In the genomic region with DNA sequence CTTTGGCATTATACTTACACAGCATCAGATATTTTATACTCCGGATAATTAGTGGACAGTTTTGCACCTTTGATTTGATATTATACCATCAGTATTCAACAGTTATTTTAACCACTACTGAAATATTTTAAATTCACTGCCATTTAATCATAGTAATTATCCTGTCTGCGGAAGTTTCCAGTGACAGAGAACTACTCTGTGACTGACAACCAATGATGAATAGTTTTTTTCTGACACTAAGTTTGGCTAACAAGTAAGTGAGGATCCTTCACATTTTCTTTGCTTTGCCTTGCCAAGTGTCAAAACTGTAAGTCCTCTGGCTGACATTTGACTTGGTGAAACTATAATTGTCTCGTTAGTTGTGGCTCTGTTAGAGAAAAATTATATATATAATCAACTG, we compare ENCODE assay signal across 27 cellular contexts.
"Had no signal": no experiment of that assay in that cellular context is flagged by ENCODE, and none has a peak within 500 bp of the region (broad histone marks: within the 10 kb centered on the region; RNA-seq: fewer than 3 reads in every experiment).

No MANE protein-coding gene starts in this region.

- ATAC-seq: stimulated activated effector memory CD8-positive, alpha-beta T cell treated with anti-CD3 and anti-CD28 coated beads, Interleukin-12 subunit alpha, Interleukin-12 subunit beta, amount 100 ng/mL, for 72 hours; stimulated activated memory B cell treated with anti-CD40 and anti-IgM and Interleukin-4, amounts not matched to agents 10 μg/mL and 1 μg/mL and 100 μg/mL, for 72 hours; stimulated activated naive B cell treated with anti-CD40 and anti-IgM and Interleukin-4, amounts not matched to agents 10 μg/mL and 1 μg/mL and 100 μg/mL, for 72 hours; stimulated activated naive CD8-positive, alpha-beta T cell treated with anti-CD3 and anti-CD28 coated beads, Interleukin-15, amount 100 ng/mL, for 72 hours; stimulated activated naive CD8-positive, alpha-beta T cell treated with anti-CD3 and anti-CD28 coated beads, Interleukin-15, Interleukin-2, amounts not matched to agents 100 U/mL and 50 U/mL, for 24 hours; upper lobe of right lung had no signal

- H3K27me3 ChIP-seq: testis, thyroid gland, tibial artery, tibial nerve, upper lobe of left lung, upper lobe of right lung, vagina had no signal

- DNase-seq: stimulated activated CD4-positive, alpha-beta T cell treated with anti-CD3 and anti-CD28 coated beads, Interleukin-2, amount 100 ng/mL, for 48 hours; stimulated activated CD4-positive, alpha-beta T cell treated with anti-CD3 and anti-CD28 coated beads, Interleukin-4, amount 100 ng/mL, for 1 hour; stimulated activated CD4-positive, alpha-beta T cell treated with anti-CD3 and anti-CD28 coated beads, Interleukin-4, amount 100 ng/mL, for 24 hours; stimulated activated CD4-positive, alpha-beta T cell treated with anti-CD3 and anti-CD28 coated beads, Interleukin-4, amount 100 ng/mL, for 4 hours; stimulated activated CD8-positive, alpha-beta memory T cell treated with anti-CD3 and anti-CD28 coated beads, Interleukin-4, amount 100 ng/mL, for 48 hours; stimulated activated naive B cell treated with anti-CD40 and anti-IgM and Interleukin-4, amounts not matched to agents 10 μg/mL and 1 μg/mL and 100 μg/mL, for 72 hours; stimulated activated naive CD4-positive, alpha-beta T cell; stimulated activated naive CD4-positive, alpha-beta T cell treated with Interleukin-2 at 50 U/mL for 16 hours; stimulated activated naive CD8-positive, alpha-beta T cell treated with anti-CD3 and anti-CD28 coated beads, Interleukin-15, amount 100 ng/mL, for 72 hours; stimulated activated naive CD8-positive, alpha-beta T cell treated with anti-CD3 and anti-CD28 coated beads, Interleukin-15, Interleukin-2, amounts not matched to agents 100 U/mL and 50 U/mL, for 24 hours; stomach; substantia nigra; testis; thyroid gland; tibial artery; transverse colon; trophoblast cell; upper lobe of left lung; upper lobe of right lung; uterus had no signal

- FAIRE-seq: urothelium cell line had no signal

- H3K36me3 ChIP-seq: stomach, suprapubic skin, thoracic aorta, thyroid gland, tibial artery, tibial nerve, transverse colon, upper lobe of left lung, upper lobe of right lung, uterus, vagina had no signal

- H3K4me1 ChIP-seq: suprapubic skin, testis, thyroid gland, tibial artery, tibial nerve, transverse colon, upper lobe of left lung, upper lobe of right lung, uterus, vagina had no signal

- H3K4me3 ChIP-seq: stomach, suprapubic skin, testis, thoracic aorta, thyroid gland, tibial artery, tibial nerve, transverse colon, upper lobe of left lung, upper lobe of right lung, uterus, vagina had no signal

- H3K9me3 ChIP-seq: stomach, suprapubic skin, testis, thoracic aorta, thyroid gland, tibial artery, tibial nerve, transverse colon, upper lobe of left lung, upper lobe of right lung, uterus, vagina had no signal

- H3K27ac ChIP-seq: stomach, suprapubic skin, testis, thoracic aorta, thyroid gland, tibial artery, tibial nerve, transverse colon, upper lobe of left lung, upper lobe of right lung, uterus, vagina had no signal
